Comparison of ENCODE assay signal across 25 cellular contexts in the genomic region with DNA sequence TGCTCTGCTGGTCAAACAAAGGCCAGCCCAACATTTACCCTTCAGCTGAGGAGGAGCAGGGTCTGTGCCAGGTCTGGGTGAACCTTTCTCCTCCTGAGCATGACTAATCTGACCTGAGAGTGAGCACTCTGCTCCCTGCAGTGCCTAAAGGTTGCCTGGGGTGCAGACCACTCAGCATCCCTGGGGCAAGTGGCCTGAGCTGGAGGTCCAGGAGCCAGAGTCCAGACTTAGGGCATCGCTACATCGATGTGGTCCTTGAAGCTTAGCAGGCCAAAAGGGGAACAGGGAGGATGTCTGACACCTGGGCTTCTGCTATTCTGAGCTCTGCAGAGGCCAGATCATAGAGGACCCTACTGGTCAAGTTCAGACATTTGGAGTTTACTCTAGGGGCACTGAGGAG.
"Had no signal": no experiment of that assay in that cellular context is flagged by ENCODE, and none has a peak within 500 bp of the region (broad histone marks: within the 10 kb centered on the region; RNA-seq: fewer than 3 reads in every experiment).

No MANE protein-coding gene starts in this region.

- H3K4me3 ChIP-seq: left ventricle myocardium inferior, lung, mucosa of descending colon, ovary, right atrium auricular region, right lobe of liver, smooth muscle cell, stomach, testis, thyroid gland, transverse colon, upper lobe of right lung had no signal

- H3K9me3 Mint-ChIP-seq: naive thymus-derived CD4-positive, alpha-beta T cell; natural killer cell treated with Interleukin-12 subunit alpha and Interleukin-12 subunit beta and Interleukin-15 and Interleukin-18, amount 100 ng/mL, for 72 hours; stimulated activated memory B cell treated with anti-CD40 and anti-IgM and Interleukin-4, amounts not matched to agents 10 μg/mL and 1 μg/mL and 100 μg/mL, for 72 hours had no signal

- H3K4me2 ChIP-seq: smooth muscle cell had no signal

- H3K4me3 Mint-ChIP-seq: natural killer cell treated with Interleukin-12 subunit alpha and Interleukin-12 subunit beta and Interleukin-15 and Interleukin-18, amount 100 ng/mL, for 72 hours; stimulated activated memory B cell treated with anti-CD40 and anti-IgM and Interleukin-4, amounts not matched to agents 10 μg/mL and 1 μg/mL and 100 μg/mL, for 72 hours had no signal

- H3K36me3 Mint-ChIP-seq: naive thymus-derived CD4-positive, alpha-beta T cell; natural killer cell treated with Interleukin-12 subunit alpha and Interleukin-12 subunit beta and Interleukin-15 and Interleukin-18, amount 100 ng/mL, for 72 hours; stimulated activated memory B cell treated with anti-CD40 and anti-IgM and Interleukin-4, amounts not matched to agents 10 μg/mL and 1 μg/mL and 100 μg/mL, for 72 hours had no signal

- H3K27ac ChIP-seq: left ventricle myocardium inferior, ovary, right atrium auricular region, right lobe of liver, stomach, testis, thyroid gland, transverse colon, upper lobe of right lung had no signal

- H3K36me3 ChIP-seq: left ventricle myocardium inferior, ovary, right atrium auricular region, right lobe of liver, stomach, thyroid gland, transverse colon, upper lobe of right lung had no signal

- H3K4me1 ChIP-seq: left ventricle myocardium inferior, right atrium auricular region, right lobe of liver, stomach, testis, thyroid gland, transverse colon, upper lobe of right lung had no signal

- DNase-seq: hippocampal formation; kidney; left colon; left ventricle myocardium inferior; mesendoderm; midbrain; mucosa of descending colon; naive thymus-derived CD4-positive, alpha-beta T cell; ovary; stimulated activated CD4-positive, alpha-beta T cell treated with anti-CD3 and anti-CD28 coated beads, Interleukin-12 subunit alpha, Interleukin-12 subunit beta, amount 100 ng/mL, for 4 hours; stimulated activated CD4-positive, alpha-beta T cell treated with anti-CD3 and anti-CD28 coated beads, Interleukin-15, amount 100 ng/mL, for 24 hours; stimulated activated CD4-positive, alpha-beta T cell treated with anti-CD3 and anti-CD28 coated beads, Interleukin-4, amount 100 ng/mL, for 24 hours; stimulated activated naive CD8-positive, alpha-beta T cell treated with anti-CD3 and anti-CD28 coated beads, Interleukin-15, Interleukin-2, amounts not matched to agents 100 U/mL and 50 U/mL, for 24 hours; stomach; testis; thyroid gland; transverse colon; upper lobe of right lung had no signal

- H3K27me3 ChIP-seq: ovary, right atrium auricular region, right lobe of liver, stomach, testis, thyroid gland, upper lobe of right lung had no signal

- H3K4me1 Mint-ChIP-seq: naive thymus-derived CD4-positive, alpha-beta T cell; stimulated activated memory B cell treated with anti-CD40 and anti-IgM and Interleukin-4, amounts not matched to agents 10 μg/mL and 1 μg/mL and 100 μg/mL, for 72 hours had no signal

- ATAC-seq: left colon; mucosa of descending colon; naive thymus-derived CD4-positive, alpha-beta T cell; right lobe of liver; stimulated activated memory B cell treated with anti-CD40 and anti-IgM and Interleukin-4, amounts not matched to agents 10 μg/mL and 1 μg/mL and 100 μg/mL, for 72 hours; stimulated activated naive CD8-positive, alpha-beta T cell treated with anti-CD3 and anti-CD28 coated beads, Interleukin-15, Interleukin-2, amounts not matched to agents 100 U/mL and 50 U/mL, for 24 hours; upper lobe of right lung had no signal

- H3K9me3 ChIP-seq: left ventricle myocardium inferior, mucosa of descending colon, ovary, right atrium auricular region, right lobe of liver, stomach, testis, thyroid gland, transverse colon, upper lobe of right lung had no signal

- H3K27ac Mint-ChIP-seq: naive thymus-derived CD4-positive, alpha-beta T cell; natural killer cell treated with Interleukin-12 subunit alpha and Interleukin-12 subunit beta and Interleukin-15 and Interleukin-18, amount 100 ng/mL, for 72 hours; progenitor cell of endocrine pancreas; stimulated activated memory B cell treated with anti-CD40 and anti-IgM and Interleukin-4, amounts not matched to agents 10 μg/mL and 1 μg/mL and 100 μg/mL, for 72 hours had no signal
